In the genomic region with DNA sequence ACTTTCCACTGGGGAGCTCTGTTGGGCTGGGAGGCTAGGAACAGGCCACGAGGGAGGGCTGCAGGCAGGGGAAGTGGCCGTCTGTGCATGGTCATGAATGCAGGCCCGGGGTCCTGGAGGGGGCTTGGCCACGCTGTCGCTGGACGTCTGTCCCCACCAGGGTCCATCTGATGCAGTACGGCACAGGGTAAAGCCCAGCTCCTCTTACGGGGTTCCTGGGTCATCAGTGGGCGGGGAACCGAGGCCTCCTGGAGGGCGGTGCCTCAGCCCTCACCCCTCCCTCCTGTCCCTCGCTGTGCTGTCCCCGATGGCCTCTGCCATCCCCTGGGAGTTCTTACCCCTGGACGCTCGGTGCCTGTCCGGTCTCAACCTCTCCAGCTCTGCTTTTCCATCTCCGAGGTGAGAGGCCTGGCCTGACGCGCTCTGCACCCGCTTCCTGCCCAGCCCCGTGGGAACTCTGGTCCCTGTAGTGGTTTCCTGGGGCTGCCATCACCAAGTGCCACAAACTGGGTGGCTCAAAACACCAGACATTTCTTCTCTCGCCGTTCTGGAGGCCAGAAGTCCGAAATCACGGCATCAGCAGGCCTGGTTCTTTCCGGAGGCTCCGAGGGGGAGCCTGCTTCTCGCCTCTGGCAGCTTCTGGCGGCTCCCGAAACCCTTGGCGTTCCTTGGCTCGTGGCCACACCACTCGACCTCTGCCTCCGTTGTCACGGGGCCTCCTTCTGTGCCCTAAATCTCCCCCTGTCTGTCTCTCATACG, we compare ENCODE assay signal across 1 cellular context.
TF ChIP-seq lines count a peak whose summit lies in the region.

No MANE protein-coding gene starts in this region.

TF ChIP-seq in K562, 482 proteins besides CTCF, POLR2A, EP300 and RAD21 (continues in another document):
- TF ChIP-seq DIDO1 (tag; IDR thresholded peaks at IDR 0.05; ENCODE audit: low read depth) = no peak
- TF ChIP-seq MAFG (tag; conservative IDR thresholded peaks at IDR 0.05) = no peak
- no peak for TF ChIP-seq ZNF444 (CRISPR knock-in tag; IDR thresholded peaks at IDR 0.05)
- TF ChIP-seq SMARCA4 (IDR thresholded peaks at IDR 0.05) = peak; percentile 9; the same call in 1 of the 2 replicates
- TF ChIP-seq, protein P1, sequence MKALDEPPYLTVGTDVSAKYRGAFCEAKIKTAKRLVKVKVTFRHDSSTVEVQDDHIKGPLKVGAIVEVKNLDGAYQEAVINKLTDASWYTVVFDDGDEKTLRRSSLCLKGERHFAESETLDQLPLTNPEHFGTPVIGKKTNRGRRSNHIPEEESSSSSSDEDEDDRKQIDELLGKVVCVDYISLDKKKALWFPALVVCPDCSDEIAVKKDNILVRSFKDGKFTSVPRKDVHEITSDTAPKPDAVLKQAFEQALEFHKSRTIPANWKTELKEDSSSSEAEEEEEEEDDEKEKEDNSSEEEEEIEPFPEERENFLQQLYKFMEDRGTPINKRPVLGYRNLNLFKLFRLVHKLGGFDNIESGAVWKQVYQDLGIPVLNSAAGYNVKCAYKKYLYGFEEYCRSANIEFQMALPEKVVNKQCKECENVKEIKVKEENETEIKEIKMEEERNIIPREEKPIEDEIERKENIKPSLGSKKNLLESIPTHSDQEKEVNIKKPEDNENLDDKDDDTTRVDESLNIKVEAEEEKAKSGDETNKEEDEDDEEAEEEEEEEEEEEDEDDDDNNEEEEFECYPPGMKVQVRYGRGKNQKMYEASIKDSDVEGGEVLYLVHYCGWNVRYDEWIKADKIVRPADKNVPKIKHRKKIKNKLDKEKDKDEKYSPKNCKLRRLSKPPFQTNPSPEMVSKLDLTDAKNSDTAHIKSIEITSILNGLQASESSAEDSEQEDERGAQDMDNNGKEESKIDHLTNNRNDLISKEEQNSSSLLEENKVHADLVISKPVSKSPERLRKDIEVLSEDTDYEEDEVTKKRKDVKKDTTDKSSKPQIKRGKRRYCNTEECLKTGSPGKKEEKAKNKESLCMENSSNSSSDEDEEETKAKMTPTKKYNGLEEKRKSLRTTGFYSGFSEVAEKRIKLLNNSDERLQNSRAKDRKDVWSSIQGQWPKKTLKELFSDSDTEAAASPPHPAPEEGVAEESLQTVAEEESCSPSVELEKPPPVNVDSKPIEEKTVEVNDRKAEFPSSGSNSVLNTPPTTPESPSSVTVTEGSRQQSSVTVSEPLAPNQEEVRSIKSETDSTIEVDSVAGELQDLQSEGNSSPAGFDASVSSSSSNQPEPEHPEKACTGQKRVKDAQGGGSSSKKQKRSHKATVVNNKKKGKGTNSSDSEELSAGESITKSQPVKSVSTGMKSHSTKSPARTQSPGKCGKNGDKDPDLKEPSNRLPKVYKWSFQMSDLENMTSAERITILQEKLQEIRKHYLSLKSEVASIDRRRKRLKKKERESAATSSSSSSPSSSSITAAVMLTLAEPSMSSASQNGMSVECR (CRISPR knock-in tag; IDR thresholded peaks at IDR 0.05) = 0 out of 2 replicates have a peak, but pooled peaks have one; percentile 20
- peak; percentile 2 to 41; a peak in 1 of 4 replicates for TF ChIP-seq SIN3A (IDR thresholded peaks at IDR 0.05; ENCODE audit: borderline replicate concordance in 2 of 2, control insufficient read depth in 1 of 2, low read depth in 2 of 2, low read length in 2 of 2)
- TF ChIP-seq, protein P2, sequence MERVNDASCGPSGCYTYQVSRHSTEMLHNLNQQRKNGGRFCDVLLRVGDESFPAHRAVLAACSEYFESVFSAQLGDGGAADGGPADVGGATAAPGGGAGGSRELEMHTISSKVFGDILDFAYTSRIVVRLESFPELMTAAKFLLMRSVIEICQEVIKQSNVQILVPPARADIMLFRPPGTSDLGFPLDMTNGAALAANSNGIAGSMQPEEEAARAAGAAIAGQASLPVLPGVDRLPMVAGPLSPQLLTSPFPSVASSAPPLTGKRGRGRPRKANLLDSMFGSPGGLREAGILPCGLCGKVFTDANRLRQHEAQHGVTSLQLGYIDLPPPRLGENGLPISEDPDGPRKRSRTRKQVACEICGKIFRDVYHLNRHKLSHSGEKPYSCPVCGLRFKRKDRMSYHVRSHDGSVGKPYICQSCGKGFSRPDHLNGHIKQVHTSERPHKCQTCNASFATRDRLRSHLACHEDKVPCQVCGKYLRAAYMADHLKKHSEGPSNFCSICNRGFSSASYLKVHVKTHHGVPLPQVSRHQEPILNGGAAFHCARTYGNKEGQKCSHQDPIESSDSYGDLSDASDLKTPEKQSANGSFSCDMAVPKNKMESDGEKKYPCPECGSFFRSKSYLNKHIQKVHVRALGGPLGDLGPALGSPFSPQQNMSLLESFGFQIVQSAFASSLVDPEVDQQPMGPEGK (CRISPR knock-in tag; IDR thresholded peaks at IDR 0.05; ENCODE audit: borderline replicate concordance) = no peak
- TF ChIP-seq POLR2G (IDR thresholded peaks at IDR 0.05; ENCODE audit: low read depth, low read length) = peak; percentile 27
- TF ChIP-seq, protein P3, sequence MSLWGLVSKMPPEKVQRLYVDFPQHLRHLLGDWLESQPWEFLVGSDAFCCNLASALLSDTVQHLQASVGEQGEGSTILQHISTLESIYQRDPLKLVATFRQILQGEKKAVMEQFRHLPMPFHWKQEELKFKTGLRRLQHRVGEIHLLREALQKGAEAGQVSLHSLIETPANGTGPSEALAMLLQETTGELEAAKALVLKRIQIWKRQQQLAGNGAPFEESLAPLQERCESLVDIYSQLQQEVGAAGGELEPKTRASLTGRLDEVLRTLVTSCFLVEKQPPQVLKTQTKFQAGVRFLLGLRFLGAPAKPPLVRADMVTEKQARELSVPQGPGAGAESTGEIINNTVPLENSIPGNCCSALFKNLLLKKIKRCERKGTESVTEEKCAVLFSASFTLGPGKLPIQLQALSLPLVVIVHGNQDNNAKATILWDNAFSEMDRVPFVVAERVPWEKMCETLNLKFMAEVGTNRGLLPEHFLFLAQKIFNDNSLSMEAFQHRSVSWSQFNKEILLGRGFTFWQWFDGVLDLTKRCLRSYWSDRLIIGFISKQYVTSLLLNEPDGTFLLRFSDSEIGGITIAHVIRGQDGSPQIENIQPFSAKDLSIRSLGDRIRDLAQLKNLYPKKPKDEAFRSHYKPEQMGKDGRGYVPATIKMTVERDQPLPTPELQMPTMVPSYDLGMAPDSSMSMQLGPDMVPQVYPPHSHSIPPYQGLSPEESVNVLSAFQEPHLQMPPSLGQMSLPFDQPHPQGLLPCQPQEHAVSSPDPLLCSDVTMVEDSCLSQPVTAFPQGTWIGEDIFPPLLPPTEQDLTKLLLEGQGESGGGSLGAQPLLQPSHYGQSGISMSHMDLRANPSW (CRISPR knock-in tag; IDR thresholded peaks at IDR 0.05) = no peak
- TF ChIP-seq, protein P4, sequence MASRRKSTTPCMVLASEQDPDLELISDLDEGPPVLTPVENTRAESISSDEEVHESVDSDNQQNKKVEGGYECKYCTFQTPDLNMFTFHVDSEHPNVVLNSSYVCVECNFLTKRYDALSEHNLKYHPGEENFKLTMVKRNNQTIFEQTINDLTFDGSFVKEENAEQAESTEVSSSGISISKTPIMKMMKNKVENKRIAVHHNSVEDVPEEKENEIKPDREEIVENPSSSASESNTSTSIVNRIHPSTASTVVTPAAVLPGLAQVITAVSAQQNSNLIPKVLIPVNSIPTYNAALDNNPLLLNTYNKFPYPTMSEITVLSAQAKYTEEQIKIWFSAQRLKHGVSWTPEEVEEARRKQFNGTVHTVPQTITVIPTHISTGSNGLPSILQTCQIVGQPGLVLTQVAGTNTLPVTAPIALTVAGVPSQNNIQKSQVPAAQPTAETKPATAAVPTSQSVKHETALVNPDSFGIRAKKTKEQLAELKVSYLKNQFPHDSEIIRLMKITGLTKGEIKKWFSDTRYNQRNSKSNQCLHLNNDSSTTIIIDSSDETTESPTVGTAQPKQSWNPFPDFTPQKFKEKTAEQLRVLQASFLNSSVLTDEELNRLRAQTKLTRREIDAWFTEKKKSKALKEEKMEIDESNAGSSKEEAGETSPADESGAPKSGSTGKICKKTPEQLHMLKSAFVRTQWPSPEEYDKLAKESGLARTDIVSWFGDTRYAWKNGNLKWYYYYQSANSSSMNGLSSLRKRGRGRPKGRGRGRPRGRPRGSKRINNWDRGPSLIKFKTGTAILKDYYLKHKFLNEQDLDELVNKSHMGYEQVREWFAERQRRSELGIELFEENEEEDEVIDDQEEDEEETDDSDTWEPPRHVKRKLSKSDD (conservative IDR thresholded peaks at IDR 0.05; ENCODE audit: low read length) = no peak
- TF ChIP-seq DPF2 (IDR thresholded peaks at IDR 0.05) = peak; percentile 33; the same call in 1 of the 2 replicates
- TF ChIP-seq PHF21A (IDR thresholded peaks at IDR 0.05; ENCODE audit: borderline replicate concordance, low read depth) = no peak
- TF ChIP-seq, protein P5, sequence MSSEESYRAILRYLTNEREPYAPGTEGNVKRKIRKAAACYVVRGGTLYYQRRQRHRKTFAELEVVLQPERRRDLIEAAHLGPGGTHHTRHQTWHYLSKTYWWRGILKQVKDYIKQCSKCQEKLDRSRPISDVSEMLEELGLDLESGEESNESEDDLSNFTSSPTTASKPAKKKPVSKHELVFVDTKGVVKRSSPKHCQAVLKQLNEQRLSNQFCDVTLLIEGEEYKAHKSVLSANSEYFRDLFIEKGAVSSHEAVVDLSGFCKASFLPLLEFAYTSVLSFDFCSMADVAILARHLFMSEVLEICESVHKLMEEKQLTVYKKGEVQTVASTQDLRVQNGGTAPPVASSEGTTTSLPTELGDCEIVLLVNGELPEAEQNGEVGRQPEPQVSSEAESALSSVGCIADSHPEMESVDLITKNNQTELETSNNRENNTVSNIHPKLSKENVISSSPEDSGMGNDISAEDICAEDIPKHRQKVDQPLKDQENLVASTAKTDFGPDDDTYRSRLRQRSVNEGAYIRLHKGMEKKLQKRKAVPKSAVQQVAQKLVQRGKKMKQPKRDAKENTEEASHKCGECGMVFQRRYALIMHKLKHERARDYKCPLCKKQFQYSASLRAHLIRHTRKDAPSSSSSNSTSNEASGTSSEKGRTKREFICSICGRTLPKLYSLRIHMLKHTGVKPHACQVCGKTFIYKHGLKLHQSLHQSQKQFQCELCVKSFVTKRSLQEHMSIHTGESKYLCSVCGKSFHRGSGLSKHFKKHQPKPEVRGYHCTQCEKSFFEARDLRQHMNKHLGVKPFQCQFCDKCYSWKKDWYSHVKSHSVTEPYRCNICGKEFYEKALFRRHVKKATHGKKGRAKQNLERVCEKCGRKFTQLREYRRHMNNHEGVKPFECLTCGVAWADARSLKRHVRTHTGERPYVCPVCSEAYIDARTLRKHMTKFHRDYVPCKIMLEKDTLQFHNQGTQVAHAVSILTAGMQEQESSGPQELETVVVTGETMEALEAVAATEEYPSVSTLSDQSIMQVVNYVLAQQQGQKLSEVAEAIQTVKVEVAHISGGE (CRISPR knock-in tag; IDR thresholded peaks at IDR 0.05) = 0 out of 6 replicates have a peak, but pooled peaks of 1 of the 3 experiments have one; percentile 45
- 0 out of 2 replicates have a peak, but pooled peaks have one; percentile 24 for TF ChIP-seq RB1 (IDR thresholded peaks at IDR 0.05; ENCODE audit: low read depth)
- no peak for TF ChIP-seq JUN (IDR thresholded peaks at IDR 0.05; ENCODE audit: borderline replicate concordance, low read depth, low read length)
- TF ChIP-seq JUN (CRISPR knock-in tag; IDR thresholded peaks at IDR 0.05; ENCODE audit: borderline replicate concordance) = 0 out of 2 replicates have a peak, but pooled peaks have one; percentile 58
- TF ChIP-seq HMGN3 (IDR thresholded peaks at IDR 0.05; ENCODE audit: borderline replicate concordance, extremely low read depth, insufficient read length, low read depth, low read length) = peak; percentile 26
- TF ChIP-seq ZBTB7A (IDR thresholded peaks at IDR 0.05; ENCODE audit: borderline replicate concordance, control insufficient read depth, low read depth, low read length) = no peak
- TF ChIP-seq NFIC (IDR thresholded peaks at IDR 0.05) = peak; percentile 26; the same call in 1 of the 2 replicates
- peak; percentile 19; the same call in 1 of the 2 replicates for TF ChIP-seq SMARCE1 (IDR thresholded peaks at IDR 0.05)
- no peak for TF ChIP-seq CREB1 (IDR thresholded peaks at IDR 0.05)
- 0 out of 2 replicates have a peak, but pooled peaks have one; percentile 7 for TF ChIP-seq CREB1 (CRISPR knock-in tag; IDR thresholded peaks at IDR 0.05)
- TF ChIP-seq NR2F6 (CRISPR knock-in tag; IDR thresholded peaks at IDR 0.05) = no peak
- TF ChIP-seq KAT7 (CRISPR knock-in tag; IDR thresholded peaks at IDR 0.05; ENCODE audit: borderline replicate concordance) = peak; percentile 23; the same call in 1 of the 2 replicates
- 0 out of 2 replicates have a peak, but pooled peaks have one; percentile 20 for TF ChIP-seq CBX1 (IDR thresholded peaks at IDR 0.05; ENCODE audit: low read depth)
- TF ChIP-seq ZNF224 (CRISPR knock-in tag; IDR thresholded peaks at IDR 0.05) = no peak
- TF ChIP-seq, protein P6, sequence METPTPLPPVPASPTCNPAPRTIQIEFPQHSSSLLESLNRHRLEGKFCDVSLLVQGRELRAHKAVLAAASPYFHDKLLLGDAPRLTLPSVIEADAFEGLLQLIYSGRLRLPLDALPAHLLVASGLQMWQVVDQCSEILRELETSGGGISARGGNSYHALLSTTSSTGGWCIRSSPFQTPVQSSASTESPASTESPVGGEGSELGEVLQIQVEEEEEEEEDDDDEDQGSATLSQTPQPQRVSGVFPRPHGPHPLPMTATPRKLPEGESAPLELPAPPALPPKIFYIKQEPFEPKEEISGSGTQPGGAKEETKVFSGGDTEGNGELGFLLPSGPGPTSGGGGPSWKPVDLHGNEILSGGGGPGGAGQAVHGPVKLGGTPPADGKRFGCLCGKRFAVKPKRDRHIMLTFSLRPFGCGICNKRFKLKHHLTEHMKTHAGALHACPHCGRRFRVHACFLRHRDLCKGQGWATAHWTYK (CRISPR knock-in tag; IDR thresholded peaks at IDR 0.05) = 0 out of 2 replicates have a peak, but pooled peaks have one; percentile 27
- TF ChIP-seq ZNF551 (CRISPR knock-in tag; IDR thresholded peaks at IDR 0.05) = no peak
- no peak for TF ChIP-seq CEBPB (tag; IDR thresholded peaks at IDR 0.05)
- 0 out of 2 replicates have a peak, but pooled peaks have one; percentile 40 for TF ChIP-seq ARID1B (IDR thresholded peaks at IDR 0.05)
- peak; percentile 26; the same call in 1 of the 2 replicates for TF ChIP-seq PHF8 (IDR thresholded peaks at IDR 0.05; ENCODE audit: borderline replicate concordance, low read length)
- TF ChIP-seq, protein P7, sequence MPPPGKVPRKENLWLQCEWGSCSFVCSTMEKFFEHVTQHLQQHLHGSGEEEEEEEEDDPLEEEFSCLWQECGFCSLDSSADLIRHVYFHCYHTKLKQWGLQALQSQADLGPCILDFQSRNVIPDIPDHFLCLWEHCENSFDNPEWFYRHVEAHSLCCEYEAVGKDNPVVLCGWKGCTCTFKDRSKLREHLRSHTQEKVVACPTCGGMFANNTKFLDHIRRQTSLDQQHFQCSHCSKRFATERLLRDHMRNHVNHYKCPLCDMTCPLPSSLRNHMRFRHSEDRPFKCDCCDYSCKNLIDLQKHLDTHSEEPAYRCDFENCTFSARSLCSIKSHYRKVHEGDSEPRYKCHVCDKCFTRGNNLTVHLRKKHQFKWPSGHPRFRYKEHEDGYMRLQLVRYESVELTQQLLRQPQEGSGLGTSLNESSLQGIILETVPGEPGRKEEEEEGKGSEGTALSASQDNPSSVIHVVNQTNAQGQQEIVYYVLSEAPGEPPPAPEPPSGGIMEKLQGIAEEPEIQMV (tag; conservative IDR thresholded peaks at IDR 0.05; ENCODE audit: low read depth) = 0 out of 2 replicates have a peak, but pooled peaks have one; percentile 7
- no peak for TF ChIP-seq LCOR (CRISPR knock-in tag; IDR thresholded peaks at IDR 0.05)
- 0 out of 2 replicates have a peak, but pooled peaks have one; percentile 1 for TF ChIP-seq CBFA2T3 (IDR thresholded peaks at IDR 0.05)
- 0 out of 2 replicates have a peak, but pooled peaks have one; percentile 6 for TF ChIP-seq GABPB1 (CRISPR knock-in tag; IDR thresholded peaks at IDR 0.05)
- TF ChIP-seq, protein P8, sequence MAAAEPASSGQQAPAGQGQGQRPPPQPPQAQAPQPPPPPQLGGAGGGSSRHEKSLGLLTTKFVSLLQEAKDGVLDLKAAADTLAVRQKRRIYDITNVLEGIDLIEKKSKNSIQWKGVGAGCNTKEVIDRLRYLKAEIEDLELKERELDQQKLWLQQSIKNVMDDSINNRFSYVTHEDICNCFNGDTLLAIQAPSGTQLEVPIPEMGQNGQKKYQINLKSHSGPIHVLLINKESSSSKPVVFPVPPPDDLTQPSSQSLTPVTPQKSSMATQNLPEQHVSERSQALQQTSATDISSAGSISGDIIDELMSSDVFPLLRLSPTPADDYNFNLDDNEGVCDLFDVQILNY (CRISPR knock-in tag; IDR thresholded peaks at IDR 0.05) = no peak
